29 cellular contexts compared by ENCODE assay signal in the genomic region with DNA sequence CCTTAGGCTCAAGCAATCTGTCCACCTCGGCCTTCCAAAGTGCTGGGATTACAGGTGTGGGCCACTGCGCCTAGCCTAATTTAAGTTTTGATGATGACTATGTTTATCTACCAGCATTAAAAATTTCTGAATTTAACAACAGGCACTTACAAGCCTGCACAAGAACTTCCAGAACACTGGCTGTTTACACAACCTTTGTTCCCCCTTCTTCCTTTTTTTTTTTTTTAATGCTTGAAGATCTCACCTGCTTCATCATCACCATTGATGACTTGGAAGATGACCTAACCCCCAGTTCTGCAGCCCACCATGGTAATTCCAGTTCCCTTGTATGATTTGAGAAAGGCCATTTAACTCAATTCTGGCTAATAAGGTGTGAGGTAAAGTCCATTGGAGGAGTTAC.
"Had no signal": no experiment of that assay in that cellular context is flagged by ENCODE, and none has a peak within 500 bp of the region (broad histone marks: within the 10 kb centered on the region; RNA-seq: fewer than 3 reads in every experiment).

No MANE protein-coding gene starts in this region.

- H3K27ac ChIP-seq: neutrophil, ovary, parathyroid adenoma, psoas muscle, right lobe of liver, sigmoid colon, stomach, thoracic aorta, thyroid gland, tibial nerve, upper lobe of left lung, vagina had no signal

- H2AFZ ChIP-seq: parathyroid adenoma had no signal

- H3K9me3 Mint-ChIP-seq: nephron progenitor cell; neural crest cell; stimulated activated naive CD8-positive, alpha-beta T cell treated with anti-CD3 and anti-CD28 coated beads, Interleukin-15, Interleukin-2, amounts not matched to agents 100 ng/mL and 50 ng/mL, for 24 hours had no signal

- H3K4me3 ChIP-seq: ovary, psoas muscle, right lobe of liver, sigmoid colon, stomach, thoracic aorta, thyroid gland, tibial nerve, upper lobe of left lung, vagina had no signal

- ATAC-seq: natural killer cell treated with Interleukin-12 subunit alpha and Interleukin-12 subunit beta and Interleukin-15 and Interleukin-18, amount 100 ng/mL, for 72 hours; psoas muscle; right cardiac atrium; right lobe of liver; stimulated activated effector memory CD8-positive, alpha-beta T cell treated with anti-CD3 and anti-CD28 coated beads, Interleukin-12 subunit alpha, Interleukin-12 subunit beta, amount 100 ng/mL, for 72 hours; stimulated activated naive B cell treated with anti-CD40 and anti-IgM and Interleukin-4, amounts not matched to agents 10 μg/mL and 1 μg/mL and 100 μg/mL, for 72 hours had no signal

- H3K36me3 ChIP-seq: neutrophil, ovary, right lobe of liver, sigmoid colon, stomach, thoracic aorta, thyroid gland, tibial nerve, upper lobe of left lung, vagina had no signal

- DNase-seq: nephron progenitor cell; nucleus accumbens; ovary; posterior cingulate gyrus; psoas muscle; right cardiac atrium; right lobe of liver; sigmoid colon; small intestine; stimulated activated CD4-positive, alpha-beta T cell treated with anti-CD3 and anti-CD28 coated beads, Interleukin-15, amount 100 ng/mL, for 24 hours; stimulated activated CD4-positive, alpha-beta T cell treated with anti-CD3 and anti-CD28 coated beads, Interleukin-2, amount 100 ng/mL, for 24 hours; stimulated activated CD4-positive, alpha-beta T cell treated with anti-CD3 and anti-CD28 coated beads, Interleukin-2, amount 100 ng/mL, for 48 hours; stimulated activated CD4-positive, alpha-beta T cell treated with anti-CD3 and anti-CD28 coated beads, Interleukin-4, amount 100 ng/mL, for 24 hours; stimulated activated naive B cell treated with anti-CD40 and anti-IgM and Interleukin-4, amounts not matched to agents 10 μg/mL and 1 μg/mL and 100 μg/mL, for 72 hours; stimulated activated naive CD4-positive, alpha-beta T cell treated with Interleukin-2 at 50 U/mL for 16 hours; stomach; thyroid gland; trophoblast cell; upper lobe of left lung had no signal

- H3K79me2 ChIP-seq: parathyroid adenoma had no signal

- H3K4me3 Mint-ChIP-seq: natural killer cell treated with Interleukin-12 subunit alpha and Interleukin-12 subunit beta and Interleukin-15 and Interleukin-18, amount 100 ng/mL, for 72 hours; nephron progenitor cell; neural crest cell; stimulated activated effector memory CD8-positive, alpha-beta T cell treated with anti-CD3 and anti-CD28 coated beads, Interleukin-12 subunit alpha, Interleukin-12 subunit beta, amount 100 ng/mL, for 72 hours; stimulated activated naive B cell treated with anti-CD40 and anti-IgM and Interleukin-4, amounts not matched to agents 10 μg/mL and 1 μg/mL and 100 μg/mL, for 72 hours; stimulated activated naive CD8-positive, alpha-beta T cell treated with anti-CD3 and anti-CD28 coated beads, Interleukin-15, Interleukin-2, amounts not matched to agents 100 ng/mL and 50 ng/mL, for 24 hours had no signal

- H3K9ac ChIP-seq: parathyroid adenoma had no signal

- H3K4me1 Mint-ChIP-seq: nephron progenitor cell; neural crest cell; stimulated activated effector memory CD8-positive, alpha-beta T cell treated with anti-CD3 and anti-CD28 coated beads, Interleukin-12 subunit alpha, Interleukin-12 subunit beta, amount 100 ng/mL, for 72 hours; stimulated activated naive B cell treated with anti-CD40 and anti-IgM and Interleukin-4, amounts not matched to agents 10 μg/mL and 1 μg/mL and 100 μg/mL, for 72 hours had no signal

- H3K36me3 Mint-ChIP-seq: natural killer cell treated with Interleukin-12 subunit alpha and Interleukin-12 subunit beta and Interleukin-15 and Interleukin-18, amount 100 ng/mL, for 72 hours; stimulated activated effector memory CD8-positive, alpha-beta T cell treated with anti-CD3 and anti-CD28 coated beads, Interleukin-12 subunit alpha, Interleukin-12 subunit beta, amount 100 ng/mL, for 72 hours had no signal

- H3K27ac Mint-ChIP-seq: natural killer cell treated with Interleukin-12 subunit alpha and Interleukin-12 subunit beta and Interleukin-15 and Interleukin-18, amount 100 ng/mL, for 72 hours; nephron progenitor cell; progenitor cell of endocrine pancreas; stimulated activated effector memory CD8-positive, alpha-beta T cell treated with anti-CD3 and anti-CD28 coated beads, Interleukin-12 subunit alpha, Interleukin-12 subunit beta, amount 100 ng/mL, for 72 hours; stimulated activated naive B cell treated with anti-CD40 and anti-IgM and Interleukin-4, amounts not matched to agents 10 μg/mL and 1 μg/mL and 100 μg/mL, for 72 hours; stimulated activated naive CD8-positive, alpha-beta T cell treated with anti-CD3 and anti-CD28 coated beads, Interleukin-15, Interleukin-2, amounts not matched to agents 100 ng/mL and 50 ng/mL, for 24 hours had no signal

- H3K4me1 ChIP-seq: parathyroid adenoma, psoas muscle, right lobe of liver, sigmoid colon, stomach, thyroid gland, tibial nerve, upper lobe of left lung, vagina had no signal

- H3K9me3 ChIP-seq: neutrophil, ovary, psoas muscle, right lobe of liver, sigmoid colon, thoracic aorta, thyroid gland, upper lobe of left lung, vagina had no signal

- H3K27me3 ChIP-seq: neutrophil, ovary, right lobe of liver, sigmoid colon, thyroid gland, tibial nerve, upper lobe of left lung, vagina had no signal
